ENCODE assay signal across 1 cellular context in the genomic region with DNA sequence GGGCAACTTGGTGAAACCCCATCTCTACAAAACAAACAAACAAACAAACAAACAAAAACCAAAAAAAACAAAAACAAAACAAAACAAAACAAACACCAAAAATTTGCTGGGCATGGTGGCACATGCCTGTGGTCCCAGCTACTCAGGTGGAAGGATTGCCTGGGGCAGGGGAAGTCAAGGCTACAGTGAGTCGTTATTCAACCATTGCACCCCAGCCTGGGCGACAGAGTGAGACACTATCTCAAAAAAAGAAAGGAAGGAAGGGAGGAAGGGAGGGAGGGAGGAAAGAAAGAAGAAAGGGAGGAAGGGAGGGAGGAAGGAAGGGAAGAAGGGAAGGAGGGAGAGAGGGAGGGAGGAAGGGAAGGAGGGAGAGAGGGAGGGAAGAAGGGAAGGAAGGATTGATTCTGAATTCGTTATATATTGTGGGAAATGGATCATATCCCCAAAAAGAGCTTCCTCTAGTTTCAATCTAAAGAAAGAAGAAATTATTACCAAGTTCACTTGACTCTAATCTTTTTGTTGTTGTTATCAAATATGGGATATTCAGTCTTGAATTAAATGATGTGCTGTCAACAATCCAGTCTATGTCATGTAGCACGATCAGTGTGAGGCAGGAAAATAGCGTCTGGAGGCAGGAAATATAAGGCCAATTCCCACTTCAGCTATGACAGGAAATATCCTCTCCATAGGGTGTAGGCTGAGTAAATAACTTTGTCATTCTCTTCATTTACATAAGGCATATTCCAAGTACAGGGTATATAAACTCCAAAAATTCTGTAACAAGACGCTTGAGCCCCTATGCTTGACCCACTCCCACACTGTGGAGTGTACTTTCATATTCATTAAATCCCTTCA.
TF ChIP-seq lines count a peak whose summit lies in the region.

No MANE protein-coding gene starts in this region.

TF ChIP-seq in GM23338, 12 proteins besides CTCF, POLR2A, EP300 and RAD21 (continued from another document):
- TF ChIP-seq, protein P1, sequence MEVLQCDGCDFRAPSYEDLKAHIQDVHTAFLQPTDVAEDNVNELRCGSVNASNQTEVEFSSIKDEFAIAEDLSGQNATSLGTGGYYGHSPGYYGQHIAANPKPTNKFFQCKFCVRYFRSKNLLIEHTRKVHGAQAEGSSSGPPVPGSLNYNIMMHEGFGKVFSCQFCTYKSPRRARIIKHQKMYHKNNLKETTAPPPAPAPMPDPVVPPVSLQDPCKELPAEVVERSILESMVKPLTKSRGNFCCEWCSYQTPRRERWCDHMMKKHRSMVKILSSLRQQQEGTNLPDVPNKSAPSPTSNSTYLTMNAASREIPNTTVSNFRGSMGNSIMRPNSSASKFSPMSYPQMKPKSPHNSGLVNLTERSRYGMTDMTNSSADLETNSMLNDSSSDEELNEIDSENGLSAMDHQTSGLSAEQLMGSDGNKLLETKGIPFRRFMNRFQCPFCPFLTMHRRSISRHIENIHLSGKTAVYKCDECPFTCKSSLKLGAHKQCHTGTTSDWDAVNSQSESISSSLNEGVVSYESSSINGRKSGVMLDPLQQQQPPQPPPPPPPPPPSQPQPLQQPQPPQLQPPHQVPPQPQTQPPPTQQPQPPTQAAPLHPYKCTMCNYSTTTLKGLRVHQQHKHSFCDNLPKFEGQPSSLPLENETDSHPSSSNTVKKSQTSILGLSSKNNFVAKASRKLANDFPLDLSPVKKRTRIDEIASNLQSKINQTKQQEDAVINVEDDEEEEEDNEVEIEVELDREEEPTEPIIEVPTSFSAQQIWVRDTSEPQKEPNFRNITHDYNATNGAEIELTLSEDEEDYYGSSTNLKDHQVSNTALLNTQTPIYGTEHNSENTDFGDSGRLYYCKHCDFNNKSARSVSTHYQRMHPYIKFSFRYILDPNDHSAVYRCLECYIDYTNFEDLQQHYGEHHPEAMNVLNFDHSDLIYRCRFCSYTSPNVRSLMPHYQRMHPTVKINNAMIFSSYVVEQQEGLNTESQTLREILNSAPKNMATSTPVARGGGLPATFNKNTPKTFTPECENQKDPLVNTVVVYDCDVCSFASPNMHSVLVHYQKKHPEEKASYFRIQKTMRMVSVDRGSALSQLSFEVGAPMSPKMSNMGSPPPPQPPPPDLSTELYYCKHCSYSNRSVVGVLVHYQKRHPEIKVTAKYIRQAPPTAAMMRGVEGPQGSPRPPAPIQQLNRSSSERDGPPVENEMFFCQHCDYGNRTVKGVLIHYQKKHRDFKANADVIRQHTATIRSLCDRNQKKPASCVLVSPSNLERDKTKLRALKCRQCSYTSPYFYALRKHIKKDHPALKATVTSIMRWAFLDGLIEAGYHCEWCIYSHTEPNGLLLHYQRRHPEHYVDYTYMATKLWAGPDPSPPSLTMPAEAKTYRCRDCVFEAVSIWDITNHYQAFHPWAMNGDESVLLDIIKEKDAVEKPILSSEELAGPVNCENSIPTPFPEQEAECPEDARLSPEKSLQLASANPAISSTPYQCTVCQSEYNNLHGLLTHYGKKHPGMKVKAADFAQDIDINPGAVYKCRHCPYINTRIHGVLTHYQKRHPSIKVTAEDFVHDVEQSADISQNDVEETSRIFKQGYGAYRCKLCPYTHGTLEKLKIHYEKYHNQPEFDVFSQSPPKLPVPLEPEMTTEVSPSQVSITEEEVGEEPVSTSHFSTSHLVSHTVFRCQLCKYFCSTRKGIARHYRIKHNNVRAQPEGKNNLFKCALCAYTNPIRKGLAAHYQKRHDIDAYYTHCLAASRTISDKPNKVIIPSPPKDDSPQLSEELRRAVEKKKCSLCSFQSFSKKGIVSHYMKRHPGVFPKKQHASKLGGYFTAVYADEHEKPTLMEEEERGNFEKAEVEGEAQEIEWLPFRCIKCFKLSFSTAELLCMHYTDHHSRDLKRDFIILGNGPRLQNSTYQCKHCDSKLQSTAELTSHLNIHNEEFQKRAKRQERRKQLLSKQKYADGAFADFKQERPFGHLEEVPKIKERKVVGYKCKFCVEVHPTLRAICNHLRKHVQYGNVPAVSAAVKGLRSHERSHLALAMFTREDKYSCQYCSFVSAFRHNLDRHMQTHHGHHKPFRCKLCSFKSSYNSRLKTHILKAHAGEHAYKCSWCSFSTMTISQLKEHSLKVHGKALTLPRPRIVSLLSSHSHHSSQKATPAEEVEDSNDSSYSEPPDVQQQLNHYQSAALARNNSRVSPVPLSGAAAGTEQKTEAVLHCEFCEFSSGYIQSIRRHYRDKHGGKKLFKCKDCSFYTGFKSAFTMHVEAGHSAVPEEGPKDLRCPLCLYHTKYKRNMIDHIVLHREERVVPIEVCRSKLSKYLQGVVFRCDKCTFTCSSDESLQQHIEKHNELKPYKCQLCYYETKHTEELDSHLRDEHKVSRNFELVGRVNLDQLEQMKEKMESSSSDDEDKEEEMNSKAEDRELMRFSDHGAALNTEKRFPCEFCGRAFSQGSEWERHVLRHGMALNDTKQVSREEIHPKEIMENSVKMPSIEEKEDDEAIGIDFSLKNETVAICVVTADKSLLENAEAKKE (CRISPR knock-in tag; IDR thresholded peaks at IDR 0.05), result no peak
